Comparison of ENCODE assay signal across 26 cellular contexts in genomic region chr11:26017903-26018750, GRCh38.
DNase-seq lines count a peak whose midpoint lies in the region; ATAC-seq and TF ChIP-seq lines count a peak whose summit lies in the region.
"Had no signal": no experiment of that assay in that cellular context is flagged by ENCODE, and none has a peak within 500 bp of the region (broad histone marks: within the 10 kb centered on the region; RNA-seq: fewer than 3 reads in every experiment).

No MANE protein-coding gene starts in this region.

- H3K9me2 ChIP-seq in Karpas-422 (replicated peaks; ENCODE audit: insufficient read depth, low read length) = no peaks in the 10 kb centered on the region

- no peaks in the 10 kb centered on the region for H3K9me3 Mint-ChIP-seq in MCF 10A (ENCODE audit: unreplicated experiment)
- H3K9me3 Mint-ChIP-seq: CD14-positive monocyte, HFFc6 had no signal

- TF ChIP-seq CTCF in VCaP (conservative IDR thresholded peaks at IDR 0.05) (no peak), MCF 10A (IDR thresholded peaks at IDR 0.05; ENCODE audit: unreplicated experiment) (no peak), gastroesophageal sphincter (IDR thresholded peaks at IDR 0.05) (no peak)

- H3K36me3 ChIP-seq in Karpas-422 (ENCODE audit: insufficient read depth, low read length) (no peaks in the 10 kb centered on the region), gastroesophageal sphincter (no peaks in the 10 kb centered on the region)
- H3K36me3 ChIP-seq: HAP-1 had no signal

- DNase-seq in G401 (ENCODE audit: low spot score) = peak; percentile 8
- peak; percentile 92 for DNase-seq in Karpas-422
- DNase-seq in MCF 10A (ENCODE audit: unreplicated experiment) = no peak
- DNase-seq in HUDEP-2 (lab: John Stamatoyannopoulos, UW; ENCODE audit: unreplicated experiment in 76 of 76) = no peak
- DNase-seq: CD8-positive, alpha-beta memory T cell; DMS153; DND-41; GOT3; HFFc6; MM.1S; NCI-H2029; NCI-H446; NCI-H524 treated with DMSO at 0.1 percent for 48 hours; NCI-H774; NK-92 treated with Interleukin-12 subunit alpha and Interleukin-12 subunit beta, amount 100 ng/mL, for 24 hours; RPMI8226; SHP77 had no signal

- no peak for ATAC-seq in HG03432 (IDR thresholded peaks at IDR 0.05; ENCODE audit: unreplicated experiment)
- ATAC-seq in gastroesophageal sphincter = no peak
- ATAC-seq: HepG2, K562 had no signal

- 65 to 80% methylated on average over 1 to 2 of the region's 2 CpGs for WGBS in gastroesophageal sphincter (ENCODE audit: low coverage in 1 of 2), 2 donors

- no peak for TF ChIP-seq EP300 in gastroesophageal sphincter (IDR thresholded peaks at IDR 0.05)

- H3K27ac ChIP-seq in Karpas-422 (ENCODE audit: low read length) (peak overlapping the region; percentile 100), VCaP (peak overlapping the region; percentile 81), gastroesophageal sphincter (no peak overlapping the region)
- H3K27ac ChIP-seq: HL-60 had no signal

- H3K27me3 ChIP-seq in Karpas-422 (ENCODE audit: low read length) = no peaks in the 10 kb centered on the region
- no peaks in the 10 kb centered on the region for H3K27me3 ChIP-seq in gastroesophageal sphincter

- no peaks in the 10 kb centered on the region for H3K4me1 Mint-ChIP-seq in MCF 10A (ENCODE audit: insufficient read depth, unreplicated experiment)
- H3K4me1 Mint-ChIP-seq: CD14-positive monocyte; CD8-positive, alpha-beta memory T cell had no signal

- H3K4me3 Mint-ChIP-seq in MCF 10A (ENCODE audit: unreplicated experiment) = no peak overlapping the region
- H3K4me3 Mint-ChIP-seq: B cell; CD14-positive monocyte; CD8-positive, alpha-beta memory T cell; HFFc6 had no signal

- in situ Hi-C loops in G401 (cut with HindIII; ENCODE audit: low sequenced_read_pairs) = no loop called here

- CTCF ChIA-PET in MCF 10A (lab: Yijun Ruan, JAX) = interaction anchor here (0.6 to 1.4 kb wide), 3 partner anchors 37 to 1487 kb away, joined by 3 to 7 read pairs (median 3); no protein-coding TSS in a partner anchor

- BruUV-seq in MCF 10A (replicated peaks; lab: Mats Ljungman, UMichigan) = no TSS peak

- no peak overlapping the region for H3K27ac Mint-ChIP-seq in MCF 10A (ENCODE audit: low read depth, unreplicated experiment)
- H3K27ac Mint-ChIP-seq: B cell; CD14-positive monocyte; CD8-positive, alpha-beta memory T cell; HFFc6 had no signal

- intact Hi-C loops in MCF 10A (cut with micrococcal nuclease) = no loop called here

- no peaks in the 10 kb centered on the region for H3K36me3 Mint-ChIP-seq in MCF 10A (ENCODE audit: insufficient read depth, unreplicated experiment)
- H3K36me3 Mint-ChIP-seq: CD14-positive monocyte; CD8-positive, alpha-beta memory T cell had no signal

- H4K20me1 ChIP-seq in Karpas-422 (ENCODE audit: insufficient read depth, low read depth, low read length) = no peaks in the 10 kb centered on the region

- no peaks in the 10 kb centered on the region for H3K9me3 ChIP-seq in Karpas-422 (ENCODE audit: low read length)
- no peaks in the 10 kb centered on the region for H3K9me3 ChIP-seq in gastroesophageal sphincter
- H3K9me3 ChIP-seq: HAP-1 had no signal

- peaks cover 4% of the 10 kb centered on the region; the same call in 1 of the 2 replicates for H3K79me2 ChIP-seq in Karpas-422 (ENCODE audit: low read length)

- no peak overlapping the region for H2AFZ ChIP-seq in Karpas-422 (ENCODE audit: low read length)

- peak overlapping the region; percentile 64 for H3K9ac ChIP-seq in Karpas-422 (ENCODE audit: low read length)

- H3K4me2 ChIP-seq in Karpas-422 (ENCODE audit: low read depth, low read length, poor library complexity, severe bottlenecking) = peak overlapping the region; percentile 63

- H3K4me3 ChIP-seq in Karpas-422 (ENCODE audit: low read length) (peak overlapping the region; percentile 40), gastroesophageal sphincter (no peak overlapping the region)
- H3K4me3 ChIP-seq: HAP-1, K562 had no signal

- POLR2A ChIA-PET in MCF 10A (lab: Yijun Ruan, JAX) = interaction anchor here (0.6 to 1.1 kb wide), 3 partner anchors 35 to 184 kb away, joined by 3 to 4 read pairs (median 3); no protein-coding TSS in a partner anchor

- peaks cover 66% of the 10 kb centered on the region for H3K27me3 Mint-ChIP-seq in MCF 10A (ENCODE audit: insufficient read depth, unreplicated experiment)
- H3K27me3 Mint-ChIP-seq: B cell; CD8-positive, alpha-beta memory T cell had no signal

- TF ChIP-seq POLR2A in gastroesophageal sphincter (IDR thresholded peaks at IDR 0.05) = no peak

- peaks cover 75% of the 10 kb centered on the region for H3K4me1 ChIP-seq in Karpas-422 (ENCODE audit: low read length)
- peaks cover 0 to 10% (median 0%) of the 10 kb centered on the region in 3 donors for H3K4me1 ChIP-seq in gastroesophageal sphincter
- H3K4me1 ChIP-seq: HAP-1 had no signal

Comparison
In these comparisons a context has a peak if more than half of its experiments do, and no peak if none do; other contexts are left out.
1. DNase-seq: peak in G401 (single experiment) and Karpas-422 (single experiment); none in MCF 10A (single experiment) and HUDEP-2 (0 of 76).
2. H3K27ac ChIP-seq: peak in Karpas-422 (single experiment) and VCaP (single experiment); none in gastroesophageal sphincter (0 of 4).